Comparison of ENCODE assay signal across 1 cellular context in genomic region chr18:11407900-11408299, GRCh38.
TF ChIP-seq lines count a peak whose summit lies in the region.

No MANE protein-coding gene starts in this region.

TF ChIP-seq in SK-N-SH, 30 proteins besides CTCF, POLR2A, EP300 and RAD21:
- TF ChIP-seq NFIC (IDR thresholded peaks at IDR 0.05; ENCODE audit: borderline replicate concordance): no peak
- peak; percentile 21; the same call in 1 of the 2 replicates for TF ChIP-seq FOSL2 (IDR thresholded peaks at IDR 0.05; ENCODE audit: borderline replicate concordance, low read depth)
- no peak for TF ChIP-seq SMC3 (IDR thresholded peaks at IDR 0.05; ENCODE audit: low read depth, low read length)
- TF ChIP-seq USF1 (IDR thresholded peaks at IDR 0.05; ENCODE audit: borderline replicate concordance, low read depth): no peak
- TF ChIP-seq FOXJ3 (CRISPR knock-in tag; IDR thresholded peaks at IDR 0.05): no peak
- TF ChIP-seq RFX5 (IDR thresholded peaks at IDR 0.05; ENCODE audit: low read length): no peak
- TF ChIP-seq USF2 (IDR thresholded peaks at IDR 0.05; ENCODE audit: borderline replicate concordance, low read depth, low read length): no peak
- TF ChIP-seq MXI1 (IDR thresholded peaks at IDR 0.05; ENCODE audit: low read depth, low read length): no peak
- no peak for TF ChIP-seq FOXM1 (IDR thresholded peaks at IDR 0.05; ENCODE audit: low read depth)
- peak; percentile 89 for TF ChIP-seq MEF2A (IDR thresholded peaks at IDR 0.05; ENCODE audit: borderline replicate concordance, low read depth)
- TF ChIP-seq JUND (IDR thresholded peaks at IDR 0.05): peak; percentile 26; the same call in 1 of the 2 replicates
- TF ChIP-seq EZH2phosphoT487 (IDR thresholded peaks at IDR 0.05; ENCODE audit: borderline replicate concordance, low read depth): no peak
- TF ChIP-seq TCF12 (IDR thresholded peaks at IDR 0.05): no peak
- no peak for TF ChIP-seq IRF3 (IDR thresholded peaks at IDR 0.05; ENCODE audit: low read depth, low read length)
